ENCODE assay signal across 1 cellular context in the genomic region with DNA sequence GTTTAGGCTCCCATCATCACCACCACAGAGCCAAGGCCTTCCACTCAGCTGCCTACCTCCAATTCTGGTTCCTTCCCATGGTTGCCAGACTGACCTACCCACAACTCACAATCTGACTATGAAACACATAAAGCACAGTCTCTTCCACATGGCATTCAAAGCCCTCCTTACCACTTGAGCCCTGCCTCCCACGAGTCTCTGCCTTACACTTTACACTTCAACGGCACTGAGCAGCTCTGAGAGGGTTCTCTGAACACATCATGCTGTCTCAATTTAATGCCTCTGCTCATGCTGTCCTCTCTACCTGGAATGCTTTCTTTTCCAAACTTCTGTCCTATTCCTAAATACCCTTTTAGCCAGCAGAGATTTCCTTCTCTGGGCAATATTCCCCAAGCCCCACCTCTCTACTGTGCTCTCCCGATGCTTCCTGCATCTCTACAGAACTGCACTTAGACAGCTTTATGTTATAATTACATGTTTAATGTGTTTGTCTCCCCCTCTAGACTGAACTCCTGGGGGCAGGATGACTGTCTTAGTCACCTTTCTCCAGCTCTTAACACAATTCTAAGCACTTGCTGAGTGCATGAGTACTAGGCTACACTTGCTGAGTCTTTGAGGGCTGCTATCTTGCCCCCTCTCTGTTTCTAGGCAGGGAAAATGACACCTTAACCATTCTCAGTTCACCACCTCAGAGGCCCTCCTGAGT.
TF ChIP-seq lines count a peak whose summit lies in the region.

No MANE protein-coding gene starts in this region.

TF ChIP-seq in SK-N-SH treated with all-trans-retinoic acid at 6 μM for 48 hours, 23 proteins besides CTCF, POLR2A, EP300 and RAD21 (continued from another document):
- TF ChIP-seq, protein P1, sequence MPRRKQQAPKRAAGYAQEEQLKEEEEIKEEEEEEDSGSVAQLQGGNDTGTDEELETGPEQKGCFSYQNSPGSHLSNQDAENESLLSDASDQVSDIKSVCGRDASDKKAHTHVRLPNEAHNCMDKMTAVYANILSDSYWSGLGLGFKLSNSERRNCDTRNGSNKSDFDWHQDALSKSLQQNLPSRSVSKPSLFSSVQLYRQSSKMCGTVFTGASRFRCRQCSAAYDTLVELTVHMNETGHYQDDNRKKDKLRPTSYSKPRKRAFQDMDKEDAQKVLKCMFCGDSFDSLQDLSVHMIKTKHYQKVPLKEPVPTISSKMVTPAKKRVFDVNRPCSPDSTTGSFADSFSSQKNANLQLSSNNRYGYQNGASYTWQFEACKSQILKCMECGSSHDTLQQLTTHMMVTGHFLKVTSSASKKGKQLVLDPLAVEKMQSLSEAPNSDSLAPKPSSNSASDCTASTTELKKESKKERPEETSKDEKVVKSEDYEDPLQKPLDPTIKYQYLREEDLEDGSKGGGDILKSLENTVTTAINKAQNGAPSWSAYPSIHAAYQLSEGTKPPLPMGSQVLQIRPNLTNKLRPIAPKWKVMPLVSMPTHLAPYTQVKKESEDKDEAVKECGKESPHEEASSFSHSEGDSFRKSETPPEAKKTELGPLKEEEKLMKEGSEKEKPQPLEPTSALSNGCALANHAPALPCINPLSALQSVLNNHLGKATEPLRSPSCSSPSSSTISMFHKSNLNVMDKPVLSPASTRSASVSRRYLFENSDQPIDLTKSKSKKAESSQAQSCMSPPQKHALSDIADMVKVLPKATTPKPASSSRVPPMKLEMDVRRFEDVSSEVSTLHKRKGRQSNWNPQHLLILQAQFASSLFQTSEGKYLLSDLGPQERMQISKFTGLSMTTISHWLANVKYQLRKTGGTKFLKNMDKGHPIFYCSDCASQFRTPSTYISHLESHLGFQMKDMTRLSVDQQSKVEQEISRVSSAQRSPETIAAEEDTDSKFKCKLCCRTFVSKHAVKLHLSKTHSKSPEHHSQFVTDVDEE (CRISPR knock-in tag; IDR thresholded peaks at IDR 0.05), result no peak
- TF ChIP-seq OSR1 (CRISPR knock-in tag; IDR thresholded peaks at IDR 0.05) (no peak), TOX (CRISPR knock-in tag; IDR thresholded peaks at IDR 0.05; ENCODE audit: borderline replicate concordance) (no peak), GLIS3 (CRISPR knock-in tag; IDR thresholded peaks at IDR 0.05) (no peak)
- TF ChIP-seq, protein P2, sequence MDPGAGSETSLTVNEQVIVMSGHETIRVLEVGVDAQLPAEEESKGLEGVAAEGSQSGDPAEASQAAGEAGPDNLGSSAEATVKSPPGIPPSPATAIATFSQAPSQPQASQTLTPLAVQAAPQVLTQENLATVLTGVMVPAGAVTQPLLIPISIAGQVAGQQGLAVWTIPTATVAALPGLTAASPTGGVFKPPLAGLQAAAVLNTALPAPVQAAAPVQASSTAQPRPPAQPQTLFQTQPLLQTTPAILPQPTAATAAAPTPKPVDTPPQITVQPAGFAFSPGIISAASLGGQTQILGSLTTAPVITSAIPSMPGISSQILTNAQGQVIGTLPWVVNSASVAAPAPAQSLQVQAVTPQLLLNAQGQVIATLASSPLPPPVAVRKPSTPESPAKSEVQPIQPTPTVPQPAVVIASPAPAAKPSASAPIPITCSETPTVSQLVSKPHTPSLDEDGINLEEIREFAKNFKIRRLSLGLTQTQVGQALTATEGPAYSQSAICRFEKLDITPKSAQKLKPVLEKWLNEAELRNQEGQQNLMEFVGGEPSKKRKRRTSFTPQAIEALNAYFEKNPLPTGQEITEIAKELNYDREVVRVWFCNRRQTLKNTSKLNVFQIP (CRISPR knock-in tag; IDR thresholded peaks at IDR 0.05; ENCODE audit: borderline replicate concordance, low read depth), result no peak
